In the genomic region with DNA sequence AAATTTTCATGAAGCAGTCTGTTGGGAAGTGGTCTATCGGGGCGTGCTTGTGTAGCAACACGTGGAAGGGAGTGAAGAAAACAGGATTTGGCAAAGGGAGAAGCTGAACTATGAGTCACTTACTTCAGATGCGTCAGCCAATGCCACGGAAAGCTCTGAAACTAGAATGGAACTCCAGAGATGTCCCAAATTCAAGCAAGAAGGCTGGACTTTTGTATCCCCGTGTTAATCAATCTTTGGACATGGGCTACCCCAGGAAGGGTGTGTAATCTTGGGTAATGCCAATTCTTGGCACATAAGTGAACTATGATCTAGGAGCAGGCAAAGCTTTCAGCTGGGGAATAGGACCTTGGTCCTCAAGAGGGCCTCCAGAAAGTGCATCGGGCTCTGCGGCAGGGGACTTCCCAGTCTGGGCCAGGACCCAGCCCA, we compare ENCODE assay signal across 9 cellular contexts.
DNase-seq lines count a peak whose midpoint lies in the region; ATAC-seq and TF ChIP-seq lines count a peak whose summit lies in the region.
"Had no signal": no experiment of that assay in that cellular context is flagged by ENCODE, and none has a peak within 500 bp of the region (broad histone marks: within the 10 kb centered on the region; RNA-seq: fewer than 3 reads in every experiment).

No MANE protein-coding gene starts in this region.

- no peak overlapping the region for H3K27ac ChIP-seq in RWPE2 (ENCODE audit: poor library complexity, severe bottlenecking)
- peak overlapping the region in 3 of 4 donors; percentile 11 to 36 (median 33) for H3K27ac ChIP-seq in sigmoid colon

- H3K27me3 ChIP-seq in RWPE2 (ENCODE audit: insufficient read depth, poor library complexity, severe bottlenecking) (no peaks in the 10 kb centered on the region), sigmoid colon (no peaks in the 10 kb centered on the region)

- ATAC-seq in RWPE2 (ENCODE audit: low read depth): peak; percentile 32
- no peak for ATAC-seq in GM18511 (IDR thresholded peaks at IDR 0.05; ENCODE audit: unreplicated experiment)

- H3K4me3 ChIP-seq in RWPE2 (ENCODE audit: severe bottlenecking) (no peak overlapping the region), fibroblast of pulmonary artery (replicated peaks; ENCODE audit: low read depth, low read length) (peak overlapping the region; percentile 4), sigmoid colon (no peak overlapping the region)

- TF ChIP-seq EP300 in sigmoid colon (IDR thresholded peaks at IDR 0.05): no peak

- DNase-seq in EL (peak; percentile 84), RWPE2 (ENCODE audit: low spot score) (no peak), fibroblast of pulmonary artery (ENCODE audit: low read depth) (peak; percentile 95), sigmoid colon (peak; percentile 71), NCI-H1417 (lab: John Stamatoyannopoulos, UW) (no peak), HCEC 1CT (no peak)
- no peak for DNase-seq in stimulated activated CD4-positive, alpha-beta T cell treated with anti-CD3 and anti-CD28 coated beads, Interleukin-2, amount 100 ng/mL, for 24 hours
- DNase-seq: activated CD8-positive, alpha-beta T cell treated with anti-CD3 and anti-CD28 coated beads for 36 hours had no signal

- no peak for TF ChIP-seq CTCF in RWPE2 (IDR thresholded peaks at IDR 0.05; ENCODE audit: poor library complexity, severe bottlenecking)
- no peak for TF ChIP-seq CTCF in fibroblast of pulmonary artery (IDR thresholded peaks at IDR 0.05; ENCODE audit: low read length, missing control alignments)
- no peak for TF ChIP-seq CTCF in sigmoid colon (IDR thresholded peaks at IDR 0.05)

- no peaks in the 10 kb centered on the region for H3K9me3 ChIP-seq in RWPE2 (ENCODE audit: severe bottlenecking)
- no peaks in the 10 kb centered on the region for H3K9me3 ChIP-seq in sigmoid colon

- no peaks in the 10 kb centered on the region for H3K36me3 ChIP-seq in RWPE2 (ENCODE audit: low read depth)
- no peaks in the 10 kb centered on the region for H3K36me3 ChIP-seq in sigmoid colon

- H3K4me1 ChIP-seq in RWPE2 (ENCODE audit: insufficient read depth, poor library complexity, severe bottlenecking) (peaks cover 14% of the 10 kb centered on the region), sigmoid colon (peaks cover 0 to 5% (median 0%) of the 10 kb centered on the region in 4 donors)

- intact Hi-C loops in sigmoid colon (cut with DNase I): no loop called here

- TF ChIP-seq POLR2A in sigmoid colon (IDR thresholded peaks at IDR 0.05): no peak

- WGBS in sigmoid colon, 2 donors: 73 to 79% methylated on average over 8 of the region's 8 CpGs

Comparison
In these comparisons a context has a peak if more than half of its experiments do, and no peak if none do; other contexts are left out.
1. DNase-seq: peak in EL (single experiment), fibroblast of pulmonary artery (single experiment) and sigmoid colon (single experiment); none in RWPE2 (single experiment), NCI-H1417 (0 of 3), stimulated activated CD4-positive, alpha-beta T cell treated with anti-CD3 and anti-CD28 coated beads, Interleukin-2, amount 100 ng/mL, for 24 hours (0 of 2) and HCEC 1CT (single experiment).